Comparison of ENCODE assay signal across 22 cellular contexts in the genomic region with DNA sequence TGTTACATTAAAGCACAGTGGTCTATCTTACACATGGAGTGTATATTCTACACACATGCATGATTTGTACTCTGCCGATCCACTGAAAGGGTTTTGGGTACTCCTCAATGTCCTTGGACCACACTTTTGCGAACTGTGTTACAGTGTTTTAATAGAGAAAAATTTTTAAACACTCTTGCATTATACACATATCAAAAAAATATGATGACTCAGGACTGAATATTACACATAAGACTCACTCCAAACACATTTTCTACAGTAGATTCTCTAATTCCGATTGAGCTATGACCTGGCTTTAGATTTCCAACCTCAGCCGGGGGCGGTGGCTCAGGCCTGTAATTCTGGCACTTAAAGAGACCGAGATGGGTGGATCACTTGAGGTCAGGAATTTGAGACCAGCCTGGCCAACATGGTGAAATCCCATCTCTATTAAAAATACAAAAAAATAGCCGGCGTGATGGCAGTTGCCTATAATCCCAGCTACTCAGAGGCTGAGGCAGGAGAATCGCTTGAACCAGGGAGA.
"Had no signal": no experiment of that assay in that cellular context is flagged by ENCODE, and none has a peak within 500 bp of the region (broad histone marks: within the 10 kb centered on the region; RNA-seq: fewer than 3 reads in every experiment).

No MANE protein-coding gene starts in this region.

- H3K4me3 ChIP-seq: lung, prostate gland, sigmoid colon, tibial artery, upper lobe of left lung, vagina had no signal

- ATAC-seq: esophagus mucosa; foreskin keratinocyte; left cardiac atrium; left ventricle myocardium superior; stimulated activated effector memory CD8-positive, alpha-beta T cell treated with anti-CD3 and anti-CD28 coated beads, Interleukin-12 subunit alpha, Interleukin-12 subunit beta, amount 100 ng/mL, for 72 hours; stimulated activated naive CD8-positive, alpha-beta T cell treated with anti-CD3 and anti-CD28 coated beads, Interleukin-15, Interleukin-2, amounts not matched to agents 100 U/mL and 50 U/mL, for 24 hours had no signal

- FAIRE-seq: endometrium had no signal

- H3K9me3 ChIP-seq: prostate gland, sigmoid colon, tibial artery, upper lobe of left lung, vagina had no signal

- DNase-seq: effector memory CD4-positive, alpha-beta T cell; foreskin keratinocyte; immature natural killer cell; kidney; left cardiac atrium; left ventricle myocardium superior; mesenchymal stem cell; midbrain; naive B cell; sigmoid colon; stimulated activated CD4-positive, alpha-beta T cell treated with anti-CD3 and anti-CD28 coated beads, Interleukin-4, amount 100 ng/mL, for 1 hour; stimulated activated CD8-positive, alpha-beta memory T cell treated with anti-CD3 and anti-CD28 coated beads, Interleukin-4, amount 100 ng/mL, for 48 hours; stimulated activated naive CD8-positive, alpha-beta T cell treated with anti-CD3 and anti-CD28 coated beads, Interleukin-15, Interleukin-2, amounts not matched to agents 100 U/mL and 50 U/mL, for 24 hours; tibial artery; upper lobe of left lung had no signal

- H3K4me1 ChIP-seq: parathyroid adenoma, prostate gland, sigmoid colon, tibial artery, upper lobe of left lung, vagina had no signal

- H3K27ac ChIP-seq: foreskin keratinocyte, parathyroid adenoma, prostate gland, sigmoid colon, tibial artery, upper lobe of left lung, vagina had no signal
